In the genomic region with DNA sequence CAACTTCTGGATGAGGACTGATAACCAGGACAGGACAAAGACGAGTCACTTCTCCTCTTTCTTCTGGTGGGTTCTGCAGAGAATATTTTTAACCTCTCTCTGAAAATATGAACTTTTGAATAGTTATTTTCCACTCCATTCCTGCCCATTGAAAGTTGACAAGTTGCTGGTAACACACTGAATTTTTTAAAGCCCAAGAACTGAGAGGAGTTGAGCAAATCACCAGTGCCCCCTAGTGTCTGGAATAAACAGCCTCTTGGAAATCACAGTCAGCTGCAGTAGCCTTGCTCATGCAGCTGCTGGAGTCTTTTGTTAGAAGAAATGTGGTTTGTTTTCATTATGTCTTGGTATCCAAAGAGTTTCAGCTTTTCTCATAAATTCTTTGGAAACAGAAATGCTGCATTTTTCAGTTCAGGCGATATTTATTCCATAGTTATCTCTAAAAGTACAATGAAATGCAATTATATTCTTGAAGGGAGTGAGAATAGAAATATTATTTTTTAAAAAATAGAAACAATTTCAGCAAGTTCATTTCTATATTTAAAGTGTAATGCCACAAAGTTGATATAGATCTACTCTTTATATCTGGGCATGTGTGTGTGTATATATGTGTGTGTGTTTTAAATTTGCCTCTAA, we compare ENCODE assay signal across 1 cellular context.
TF ChIP-seq lines count a peak whose summit lies in the region.

No MANE protein-coding gene starts in this region.

TF ChIP-seq in SK-N-SH treated with all-trans-retinoic acid at 6 μM for 48 hours, 23 proteins besides CTCF, POLR2A, EP300 and RAD21 (continued from another document):
- TF ChIP-seq ZFP30 (CRISPR knock-in tag; IDR thresholded peaks at IDR 0.05) (no peak), ZNF70 (CRISPR knock-in tag; IDR thresholded peaks at IDR 0.05) (no peak), ISL1 (CRISPR knock-in tag; IDR thresholded peaks at IDR 0.05) (no peak), SNAI2 (CRISPR knock-in tag; IDR thresholded peaks at IDR 0.05) (no peak), GLIS3 (CRISPR knock-in tag; IDR thresholded peaks at IDR 0.05) (no peak)
- TF ChIP-seq, protein P1, sequence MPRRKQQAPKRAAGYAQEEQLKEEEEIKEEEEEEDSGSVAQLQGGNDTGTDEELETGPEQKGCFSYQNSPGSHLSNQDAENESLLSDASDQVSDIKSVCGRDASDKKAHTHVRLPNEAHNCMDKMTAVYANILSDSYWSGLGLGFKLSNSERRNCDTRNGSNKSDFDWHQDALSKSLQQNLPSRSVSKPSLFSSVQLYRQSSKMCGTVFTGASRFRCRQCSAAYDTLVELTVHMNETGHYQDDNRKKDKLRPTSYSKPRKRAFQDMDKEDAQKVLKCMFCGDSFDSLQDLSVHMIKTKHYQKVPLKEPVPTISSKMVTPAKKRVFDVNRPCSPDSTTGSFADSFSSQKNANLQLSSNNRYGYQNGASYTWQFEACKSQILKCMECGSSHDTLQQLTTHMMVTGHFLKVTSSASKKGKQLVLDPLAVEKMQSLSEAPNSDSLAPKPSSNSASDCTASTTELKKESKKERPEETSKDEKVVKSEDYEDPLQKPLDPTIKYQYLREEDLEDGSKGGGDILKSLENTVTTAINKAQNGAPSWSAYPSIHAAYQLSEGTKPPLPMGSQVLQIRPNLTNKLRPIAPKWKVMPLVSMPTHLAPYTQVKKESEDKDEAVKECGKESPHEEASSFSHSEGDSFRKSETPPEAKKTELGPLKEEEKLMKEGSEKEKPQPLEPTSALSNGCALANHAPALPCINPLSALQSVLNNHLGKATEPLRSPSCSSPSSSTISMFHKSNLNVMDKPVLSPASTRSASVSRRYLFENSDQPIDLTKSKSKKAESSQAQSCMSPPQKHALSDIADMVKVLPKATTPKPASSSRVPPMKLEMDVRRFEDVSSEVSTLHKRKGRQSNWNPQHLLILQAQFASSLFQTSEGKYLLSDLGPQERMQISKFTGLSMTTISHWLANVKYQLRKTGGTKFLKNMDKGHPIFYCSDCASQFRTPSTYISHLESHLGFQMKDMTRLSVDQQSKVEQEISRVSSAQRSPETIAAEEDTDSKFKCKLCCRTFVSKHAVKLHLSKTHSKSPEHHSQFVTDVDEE (CRISPR knock-in tag; IDR thresholded peaks at IDR 0.05): no peak
- TF ChIP-seq, protein P2, sequence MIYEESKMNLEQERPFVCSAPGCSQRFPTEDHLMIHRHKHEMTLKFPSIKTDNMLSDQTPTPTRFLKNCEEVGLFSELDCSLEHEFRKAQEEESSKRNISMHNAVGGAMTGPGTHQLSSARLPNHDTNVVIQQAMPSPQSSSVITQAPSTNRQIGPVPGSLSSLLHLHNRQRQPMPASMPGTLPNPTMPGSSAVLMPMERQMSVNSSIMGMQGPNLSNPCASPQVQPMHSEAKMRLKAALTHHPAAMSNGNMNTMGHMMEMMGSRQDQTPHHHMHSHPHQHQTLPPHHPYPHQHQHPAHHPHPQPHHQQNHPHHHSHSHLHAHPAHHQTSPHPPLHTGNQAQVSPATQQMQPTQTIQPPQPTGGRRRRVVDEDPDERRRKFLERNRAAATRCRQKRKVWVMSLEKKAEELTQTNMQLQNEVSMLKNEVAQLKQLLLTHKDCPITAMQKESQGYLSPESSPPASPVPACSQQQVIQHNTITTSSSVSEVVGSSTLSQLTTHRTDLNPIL (CRISPR knock-in tag; IDR thresholded peaks at IDR 0.05; ENCODE audit: low read depth): no peak
